18 cellular contexts compared by ENCODE assay signal in genomic region chr7:47039089-47039648, GRCh38.
DNase-seq lines count a peak whose midpoint lies in the region; ATAC-seq, FAIRE-seq and TF ChIP-seq lines count a peak whose summit lies in the region.
"Had no signal": no experiment of that assay in that cellular context is flagged by ENCODE, and none has a peak within 500 bp of the region (broad histone marks: within the 10 kb centered on the region; RNA-seq: fewer than 3 reads in every experiment).

No MANE protein-coding gene starts in this region.

- H3K4me1 ChIP-seq in HUES6 (ENCODE audit: control insufficient read depth, insufficient read depth, low read length) (peaks cover 25% of the 10 kb centered on the region), H1 (replicated peaks in 1 of 4; ENCODE audit: control insufficient read depth in 3 of 4, insufficient read depth in 4 of 4, low read length in 3 of 4) (peaks cover 2 to 12% (median 8%) of the 10 kb centered on the region in 4 experiments; a peak in 5 of 7 replicates), mesenchymal stem cell (ENCODE audit: control insufficient read depth, insufficient read depth, low read depth, low read length) (no peaks in the 10 kb centered on the region), testis (peaks cover 21% of the 10 kb centered on the region)
- H3K4me1 ChIP-seq: right lobe of liver had no signal

- H3K36me3 Mint-ChIP-seq in activated CD8-positive, alpha-beta T cell treated with anti-CD3 and anti-CD28 coated beads, Interleukin-2, amount 10 ng/mL, durations not matched to agents 7 days and 5 days (ENCODE audit: low read depth), result no peaks in the 10 kb centered on the region
- no peaks in the 10 kb centered on the region for H3K36me3 Mint-ChIP-seq in chondrocyte (ENCODE audit: low read depth)
- H3K36me3 Mint-ChIP-seq: activated naive CD4-positive, alpha-beta T cell treated with anti-CD3 and anti-CD28 coated beads, Interleukin-2, amount 10 ng/mL, durations not matched to agents 7 days and 5 days had no signal

- no peak overlapping the region for H2BK20ac ChIP-seq in H1 (ENCODE audit: low read length)

- no peak overlapping the region for H2BK5ac ChIP-seq in H1 (ENCODE audit: low read depth, low read length)
- H2BK5ac ChIP-seq in mesenchymal stem cell (ENCODE audit: low read depth, low read length, poor library complexity, severe bottlenecking), result no peak overlapping the region

- H3K36me3 ChIP-seq in HUES6 (ENCODE audit: control insufficient read depth, insufficient read depth, low read length) (no peaks in the 10 kb centered on the region), H1 (ENCODE audit: control insufficient read depth in 2 of 4, insufficient read depth in 4 of 4, low read length in 3 of 4) (no peaks in the 10 kb centered on the region), mesenchymal stem cell (ENCODE audit: control insufficient read depth in 1 of 2, insufficient read depth in 2 of 2, low read depth in 1 of 2, low read length in 2 of 2) (no peaks in the 10 kb centered on the region), testis (ENCODE audit: low read depth, missing control alignments) (no peaks in the 10 kb centered on the region)
- H3K36me3 ChIP-seq: right lobe of liver had no signal

- H3K23ac ChIP-seq in H1 (ENCODE audit: insufficient read length) (no peak overlapping the region), mesenchymal stem cell (ENCODE audit: low read length in 2 of 2) (no peak overlapping the region)

- TF ChIP-seq POLR2A in H1 (IDR thresholded peaks at IDR 0.05; ENCODE audit: control extremely low read depth in 1 of 2, low read depth in 2 of 2, low read length in 2 of 2), result no peak
- no peak for TF ChIP-seq POLR2A in testis (IDR thresholded peaks at IDR 0.05)

- no peaks in the 10 kb centered on the region for H3K4me1 Mint-ChIP-seq in activated CD8-positive, alpha-beta T cell treated with anti-CD3 and anti-CD28 coated beads, Interleukin-2, amount 10 ng/mL, durations not matched to agents 7 days and 5 days (ENCODE audit: low read depth)
- peaks cover 25% of the 10 kb centered on the region for H3K4me1 Mint-ChIP-seq in chondrocyte (ENCODE audit: low read depth)
- H3K4me1 Mint-ChIP-seq: activated CD4-positive, alpha-beta T cell treated with anti-CD3 and anti-CD28 coated beads for 36 hours; activated naive CD4-positive, alpha-beta T cell treated with anti-CD3 and anti-CD28 coated beads, Interleukin-2, amount 10 ng/mL, durations not matched to agents 7 days and 5 days had no signal

- peaks cover 3% of the 10 kb centered on the region; the same call in 1 of the 2 replicates for H3K23me2 ChIP-seq in H1 (ENCODE audit: low read depth, low read length)

- H3K4me3 ChIP-seq in HUES6 (ENCODE audit: low read depth, low read length) (0 out of 2 replicates have a peak overlapping the region, but pooled peaks have one; percentile 11), H1 (ENCODE audit: extremely low read depth in 1 of 4, insufficient read depth in 2 of 4, low read depth in 3 of 4, low read length in 4 of 4) (no peak overlapping the region), mesenchymal stem cell (ENCODE audit: insufficient read depth in 1 of 2, low read depth in 1 of 2, low read length in 2 of 2) (no peak overlapping the region), testis (no peak overlapping the region)
- H3K4me3 ChIP-seq: K562, right lobe of liver had no signal

- no peak overlapping the region for H3K4ac ChIP-seq in H1 (replicated peaks; ENCODE audit: insufficient read length, low read depth, low read length)
- peak overlapping the region in 1 of 2 experiments; percentile 62 for H3K4ac ChIP-seq in mesenchymal stem cell (ENCODE audit: low read depth in 1 of 2, low read length in 2 of 2)

- no peaks in the 10 kb centered on the region for H3K9me3 Mint-ChIP-seq in activated CD8-positive, alpha-beta T cell treated with anti-CD3 and anti-CD28 coated beads, Interleukin-2, amount 10 ng/mL, durations not matched to agents 7 days and 5 days (ENCODE audit: insufficient read depth)
- no peaks in the 10 kb centered on the region for H3K9me3 Mint-ChIP-seq in chondrocyte (ENCODE audit: low read depth)
- H3K9me3 Mint-ChIP-seq: HFFc6; T-helper 2 cell treated with Interferon-gamma antibody and Interleukin-4, amounts not matched to agents 5 μg/mL and 100 μg/mL, for 36 hours had no signal

- no peak overlapping the region for H4K91ac ChIP-seq in H1 (replicated peaks; ENCODE audit: insufficient read length, low read length)
- no peak overlapping the region for H4K91ac ChIP-seq in mesenchymal stem cell (ENCODE audit: low read length)

- H2AK5ac ChIP-seq in H1 (ENCODE audit: low read depth, low read length) (no peak overlapping the region), mesenchymal stem cell (ENCODE audit: low read length, severe bottlenecking) (no peak overlapping the region)

- no peak overlapping the region for H3K4me3 Mint-ChIP-seq in activated CD8-positive, alpha-beta T cell treated with anti-CD3 and anti-CD28 coated beads, Interleukin-2, amount 10 ng/mL, durations not matched to agents 7 days and 5 days
- H3K4me3 Mint-ChIP-seq in chondrocyte (ENCODE audit: unreplicated experiment), result no peak overlapping the region
- H3K4me3 Mint-ChIP-seq: activated CD4-positive, alpha-beta T cell treated with anti-CD3 and anti-CD28 coated beads for 36 hours; activated naive CD4-positive, alpha-beta T cell treated with anti-CD3 and anti-CD28 coated beads, Interleukin-2, amount 10 ng/mL, durations not matched to agents 7 days and 5 days; HFFc6; T-helper 2 cell treated with Interferon-gamma antibody and Interleukin-4, amounts not matched to agents 5 μg/mL and 100 μg/mL, for 36 hours had no signal

- H3K79me1 ChIP-seq in H1 (ENCODE audit: low read depth, low read length) (no peaks in the 10 kb centered on the region), mesenchymal stem cell (replicated peaks; ENCODE audit: low read length, poor library complexity, severe bottlenecking) (no peaks in the 10 kb centered on the region)

- TF ChIP-seq EP300 in H1 (IDR thresholded peaks at IDR 0.05; ENCODE audit: borderline replicate concordance in 1 of 2, low read depth in 2 of 2, low read length in 2 of 2), result no peak

- no peak overlapping the region for H3K56ac ChIP-seq in H1 (replicated peaks; ENCODE audit: insufficient read length, low read depth, low read length)

- POLR2A ChIA-PET in H1 (lab: Charles Lee; ENCODE audit: partially characterized antibody), result no interaction called here
- POLR2A ChIA-PET in activated CD8-positive, alpha-beta T cell treated with anti-CD3 and anti-CD28 coated beads, Interleukin-2, amount 10 ng/mL, durations not matched to agents 7 days and 5 days (lab: Charles Lee), result no interaction called here

- no peak overlapping the region for H3K14ac ChIP-seq in H1 (ENCODE audit: insufficient read length)
- no peak overlapping the region for H3K14ac ChIP-seq in mesenchymal stem cell (ENCODE audit: low read length in 2 of 2)

- TF ChIP-seq CTCF in H1 (IDR thresholded peaks at IDR 0.05; ENCODE audit: control extremely low read depth in 1 of 3, insufficient read depth in 1 of 3, low read depth in 1 of 3, low read length in 3 of 3) (no peak), testis (IDR thresholded peaks at IDR 0.05) (no peak), chondrocyte (IDR thresholded peaks at IDR 0.05) (no peak)

- DNase-seq in H1 (ENCODE audit: low read depth in 1 of 2, low spot score in 2 of 2), result peak in 1 of 2 experiments; percentile 33
- no peak for DNase-seq in mesenchymal stem cell
- no peak for DNase-seq in testis
- no peak for DNase-seq in activated CD4-positive, alpha-beta T cell treated with anti-CD3 and anti-CD28 coated beads for 1 hour
- no peak for DNase-seq in activated CD8-positive, alpha-beta T cell treated with anti-CD3 and anti-CD28 coated beads, Interleukin-2, amount 10 ng/mL, durations not matched to agents 7 days and 5 days
- no peak for DNase-seq in chondrocyte (ENCODE audit: low spot score)
- no peak for DNase-seq in GDM1 (lab: John Stamatoyannopoulos, UW)
- DNase-seq: activated CD4-positive, alpha-beta T cell treated with anti-CD3 and anti-CD28 coated beads for 36 hours; activated naive CD4-positive, alpha-beta T cell treated with anti-CD3 and anti-CD28 coated beads, Interleukin-2, amount 10 ng/mL, durations not matched to agents 7 days and 5 days; HFFc6; kidney; NCI-H1105; NK-92 treated with Interleukin-12 subunit alpha and Interleukin-12 subunit beta, amount 100 ng/mL, for 24 hours; right lobe of liver; stimulated activated CD4-positive, alpha-beta T cell treated with anti-CD3 and anti-CD28 coated beads, Interleukin-2, amount 100 ng/mL, for 48 hours had no signal

- H2BK12ac ChIP-seq in H1 (ENCODE audit: low read depth, low read length) (no peak overlapping the region), mesenchymal stem cell (ENCODE audit: low read length in 2 of 2) (peak overlapping the region; percentile 40 to 82)

- H3K9ac ChIP-seq in HUES6 (ENCODE audit: low read length) (no peak overlapping the region), H1 (replicated peaks in 1 of 4; ENCODE audit: extremely low read depth in 1 of 4, low read depth in 3 of 4, low read length in 3 of 4) (no peak overlapping the region), mesenchymal stem cell (ENCODE audit: low read length) (peak overlapping the region; percentile 14)

- intact Hi-C loops in testis (cut with DNase I; ENCODE audit: low total_unique reads), result no loop called here

- no peak overlapping the region for H3K27ac Mint-ChIP-seq in activated CD8-positive, alpha-beta T cell treated with anti-CD3 and anti-CD28 coated beads, Interleukin-2, amount 10 ng/mL, durations not matched to agents 7 days and 5 days
- H3K27ac Mint-ChIP-seq in chondrocyte (ENCODE audit: unreplicated experiment), result no peak overlapping the region
- H3K27ac Mint-ChIP-seq: activated CD4-positive, alpha-beta T cell treated with anti-CD3 and anti-CD28 coated beads for 36 hours; activated naive CD4-positive, alpha-beta T cell treated with anti-CD3 and anti-CD28 coated beads, Interleukin-2, amount 10 ng/mL, durations not matched to agents 7 days and 5 days; HFFc6; T-helper 2 cell treated with Interferon-gamma antibody and Interleukin-4, amounts not matched to agents 5 μg/mL and 100 μg/mL, for 36 hours had no signal

- H3K27ac ChIP-seq in HUES6 (ENCODE audit: low read depth, low read length), result no peak overlapping the region
- H3K27ac ChIP-seq in H1 (ENCODE audit: low read depth, low read length), result no peak overlapping the region
- no peak overlapping the region for H3K27ac ChIP-seq in mesenchymal stem cell (ENCODE audit: low read length, poor library complexity, severe bottlenecking)
- H3K27ac ChIP-seq in testis, result peak overlapping the region; percentile 37 to 63

- no peaks in the 10 kb centered on the region for H3K27me3 Mint-ChIP-seq in activated CD8-positive, alpha-beta T cell treated with anti-CD3 and anti-CD28 coated beads, Interleukin-2, amount 10 ng/mL, durations not matched to agents 7 days and 5 days (ENCODE audit: low read depth)
- H3K27me3 Mint-ChIP-seq in chondrocyte (ENCODE audit: low read depth), result no peaks in the 10 kb centered on the region
- H3K27me3 Mint-ChIP-seq: activated CD4-positive, alpha-beta T cell treated with anti-CD3 and anti-CD28 coated beads for 36 hours; activated naive CD4-positive, alpha-beta T cell treated with anti-CD3 and anti-CD28 coated beads, Interleukin-2, amount 10 ng/mL, durations not matched to agents 7 days and 5 days had no signal

- H3K79me2 ChIP-seq in H1 (ENCODE audit: control insufficient read depth in 1 of 2, insufficient read depth in 2 of 2, low read length in 2 of 2), result no peaks in the 10 kb centered on the region

- 39% methylated on average over 6 of the region's 6 CpGs; no CpG with 5 or more reads in 1 of the 2 experiments for WGBS in H1 (ENCODE audit: extremely low coverage in 1 of 2, insufficient coverage in 1 of 2, insufficient read length in 1 of 2, insufficient replicate concordance in 2 of 2, low coverage in 1 of 2, low lambda C conversion rate in 2 of 2, missing lambda C conversion rate in 1 of 2), 2 experiments
- WGBS in mesenchymal stem cell, result 66% methylated on average over 6 of the region's 6 CpGs
- WGBS in testis, 2 donors, result 59 to 74% methylated on average over 6 of the region's 6 CpGs

- no peaks in the 10 kb centered on the region for H3K9me3 ChIP-seq in HUES6 (ENCODE audit: control insufficient read depth, insufficient read depth, low read depth, low read length)
- no peaks in the 10 kb centered on the region for H3K9me3 ChIP-seq in H1 (ENCODE audit: insufficient read depth in 2 of 2, low read depth in 1 of 2, low read length in 1 of 2)
- H3K9me3 ChIP-seq in mesenchymal stem cell (ENCODE audit: control insufficient read depth, low read length), result no peaks in the 10 kb centered on the region
- no peaks in the 10 kb centered on the region for H3K9me3 ChIP-seq in testis
- H3K9me3 ChIP-seq: right lobe of liver had no signal

- no peak for FAIRE-seq in H1 (lab: Jason Lieb, UNC)
- FAIRE-seq: K562, kidney had no signal

- H3K18ac ChIP-seq in H1 (ENCODE audit: extremely low read depth, low read length) (no peak overlapping the region), mesenchymal stem cell (ENCODE audit: low read depth in 1 of 2, low read length in 2 of 2) (peak overlapping the region; percentile 44 to 82)

- H3K4me2 ChIP-seq in H1 (ENCODE audit: insufficient read depth in 1 of 2, low read depth in 2 of 2, low read length in 2 of 2), result peak overlapping the region; percentile 4 to 14; a peak in 2 of 4 replicates
- no peak overlapping the region for H3K4me2 ChIP-seq in mesenchymal stem cell (ENCODE audit: low read length, poor library complexity, severe bottlenecking)

- no peak overlapping the region for H4K8ac ChIP-seq in H1 (ENCODE audit: extremely low read depth, insufficient read depth, low read length)
- H4K8ac ChIP-seq in mesenchymal stem cell (ENCODE audit: low read length), result peak overlapping the region; percentile 62

- no peak overlapping the region for H2BK120ac ChIP-seq in H1 (replicated peaks; ENCODE audit: low read depth, low read length)
- H2BK120ac ChIP-seq in mesenchymal stem cell (ENCODE audit: low read depth, low read length), result peak overlapping the region; percentile 45

- CTCF ChIA-PET in H1 (lab: Charles Lee; ENCODE audit: partially characterized antibody), result interaction anchor here (0.8 kb wide), 1 partner anchor 1165 kb away, joined by 4 read pairs; no protein-coding TSS in a partner anchor
- CTCF ChIA-PET in activated CD8-positive, alpha-beta T cell treated with anti-CD3 and anti-CD28 coated beads, Interleukin-2, amount 10 ng/mL, durations not matched to agents 7 days and 5 days (lab: Charles Lee), result no interaction called here

- no peak overlapping the region for H4K5ac ChIP-seq in H1 (ENCODE audit: insufficient read length, low read depth, low read length)

- H3K27me3 ChIP-seq in HUES6 (ENCODE audit: control insufficient read depth, insufficient read depth, low read length), result 0 out of 2 replicates have a peak, but pooled peaks cover 3% of the 10 kb centered on the region
- H3K27me3 ChIP-seq in H1 (replicated peaks in 1 of 4; ENCODE audit: control insufficient read depth in 3 of 4, extremely low read depth in 1 of 4, insufficient read depth in 3 of 4, low read length in 3 of 4), result peaks cover 0 to 7% (median 1%) of the 10 kb centered on the region in 4 experiments; a peak in 3 of 7 replicates
- H3K27me3 ChIP-seq in mesenchymal stem cell (ENCODE audit: control insufficient read depth in 1 of 2, insufficient read depth in 1 of 2, low read length in 2 of 2), result no peaks in the 10 kb centered on the region
- H3K27me3 ChIP-seq in testis, result no peaks in the 10 kb centered on the region
- H3K27me3 ChIP-seq: right lobe of liver had no signal

- peaks cover 0 to 2% of the 10 kb centered on the region in 2 experiments for H4K20me1 ChIP-seq in H1 (replicated peaks in 1 of 2; ENCODE audit: control insufficient read depth in 1 of 2, insufficient read depth in 2 of 2, low read length in 2 of 2)

- H2AFZ ChIP-seq in H1 (ENCODE audit: low read length) (no peak overlapping the region), mesenchymal stem cell (ENCODE audit: low read depth, low read length) (no peak overlapping the region)

- no peak for TF ChIP-seq RAD21 in H1 (IDR thresholded peaks at IDR 0.05 in 1 of 2, conservative IDR thresholded peaks at IDR 0.05 in 1 of 2; ENCODE audit: low read depth in 2 of 2, low read length in 2 of 2)

- H2BK15ac ChIP-seq in H1 (ENCODE audit: low read length) (no peak overlapping the region), mesenchymal stem cell (ENCODE audit: low read depth, poor library complexity, severe bottlenecking) (peak overlapping the region; percentile 41)

- ATAC-seq in activated CD8-positive, alpha-beta T cell treated with anti-CD3 and anti-CD28 coated beads, Interleukin-2, amount 10 ng/mL, durations not matched to agents 7 days and 5 days, result no peak
- ATAC-seq: activated CD4-positive, alpha-beta T cell treated with anti-CD3 and anti-CD28 coated beads for 36 hours; K562 had no signal

Comparison
In these comparisons a context has a peak if more than half of its experiments do, and no peak if none do; other contexts are left out.
1. H3K27ac ChIP-seq: peak in testis (2 of 2); none in HUES6 (single experiment), H1 (single experiment) and mesenchymal stem cell (single experiment).